8 cellular contexts compared by ENCODE assay signal in the genomic region with DNA sequence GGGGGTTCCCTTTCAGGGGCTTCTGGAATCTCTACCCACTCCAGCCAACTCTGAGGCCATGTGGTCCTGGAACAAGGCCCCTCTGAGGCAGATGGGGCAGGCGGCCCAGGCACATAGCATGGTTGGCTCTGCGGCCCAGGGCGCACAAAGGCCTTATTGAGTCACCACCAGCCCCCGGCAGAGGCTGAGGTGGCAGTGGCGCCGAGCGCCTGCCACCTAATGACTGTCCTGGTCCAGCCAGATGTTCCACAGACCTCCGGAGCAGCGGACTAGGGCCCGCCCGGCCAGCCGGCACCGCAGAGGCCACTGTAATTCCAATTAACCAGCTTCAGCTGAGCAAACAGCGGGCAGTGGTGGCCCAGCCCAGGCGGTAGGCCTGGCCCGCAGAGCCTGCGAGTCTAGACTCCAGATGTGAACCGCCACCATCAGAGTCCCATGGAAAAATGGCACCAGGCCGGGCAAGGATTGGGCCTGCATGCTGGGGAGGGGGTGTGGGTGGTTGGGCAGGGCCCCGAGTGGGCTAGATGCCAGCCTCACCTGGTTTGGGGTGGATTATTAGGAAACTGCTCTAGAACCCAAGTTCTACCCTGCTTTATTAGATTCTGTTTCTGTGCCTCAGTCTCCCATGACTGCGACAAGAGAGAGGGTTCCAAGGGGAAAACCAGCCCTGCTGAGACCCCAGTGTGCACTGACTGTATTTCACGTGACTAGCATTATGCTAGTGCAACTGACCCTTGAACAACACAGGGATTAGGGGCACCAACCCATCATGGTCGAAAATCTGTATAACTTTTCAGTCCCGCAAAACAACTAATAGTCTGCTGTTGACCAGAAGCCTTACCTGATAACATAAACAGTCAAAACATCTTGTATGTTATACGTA. TPM values are rescaled to one million over a fixed set of nuclear protein-coding genes. Genes with fewer than 3 reads are reported as not detected.
DNase-seq lines count a peak whose midpoint lies in the region; ATAC-seq, FAIRE-seq and TF ChIP-seq lines count a peak whose summit lies in the region.

No MANE protein-coding gene starts in this region.

- H3K4me2 ChIP-seq in endothelial cell of umbilical vein (ENCODE audit: insufficient read depth, low read length) = no peak overlapping the region

- H3K36me3 Mint-ChIP-seq in CD8-positive, alpha-beta T cell = peaks cover 26% of the 10 kb centered on the region
- H3K36me3 Mint-ChIP-seq in osteocyte (ENCODE audit: unreplicated experiment) = peaks cover 3% of the 10 kb centered on the region

- H3K9me1 ChIP-seq in endothelial cell of umbilical vein (replicated peaks; ENCODE audit: control insufficient read depth, extremely low read depth, insufficient read depth, low read length) = no peaks in the 10 kb centered on the region

- no peaks in the 10 kb centered on the region for H3K9me3 ChIP-seq in CD8-positive, alpha-beta T cell (ENCODE audit: low read length)
- no peaks in the 10 kb centered on the region for H3K9me3 ChIP-seq in endothelial cell of umbilical vein (replicated peaks; ENCODE audit: control insufficient read depth, insufficient read depth, low read length)

- no peaks in the 10 kb centered on the region for H3K27me3 ChIP-seq in CD8-positive, alpha-beta T cell (ENCODE audit: insufficient read depth, low read length)
- no peaks in the 10 kb centered on the region for H3K27me3 ChIP-seq in endothelial cell of umbilical vein (ENCODE audit: control insufficient read depth in 2 of 2, insufficient read depth in 2 of 2, low read length in 2 of 2)

- H3K27ac ChIP-seq in CD8-positive, alpha-beta T cell (ENCODE audit: low read depth, low read length) = no peak overlapping the region
- peak overlapping the region; percentile 9 for H3K27ac ChIP-seq in endothelial cell of umbilical vein (ENCODE audit: insufficient read depth, low read depth, low read length)

- BruUV-seq in endothelial cell of umbilical vein (replicated peaks; lab: Mats Ljungman, UMichigan) = no TSS peak

- POLR2A ChIA-PET in CD8-positive, alpha-beta T cell (lab: Charles Lee) = interaction anchor here (0.8 kb wide), 1 partner anchor 41 kb away, joined by 3 read pairs; no protein-coding TSS in a partner anchor
- POLR2A ChIA-PET in endothelial cell of umbilical vein (lab: Charles Lee) = interaction anchor here (0.8 kb wide), 1 partner anchor 42 kb away, joined by 3 read pairs; no protein-coding TSS in a partner anchor

- no peak overlapping the region for H3K9ac ChIP-seq in endothelial cell of umbilical vein (replicated peaks; ENCODE audit: extremely low read depth, insufficient read depth, low read length)

- no peaks in the 10 kb centered on the region for H4K20me1 ChIP-seq in endothelial cell of umbilical vein (replicated peaks; ENCODE audit: control insufficient read depth, extremely low read depth, insufficient read depth, low read length)

- no peak overlapping the region for H2AFZ ChIP-seq in endothelial cell of umbilical vein (ENCODE audit: low read depth, low read length)

- dilution Hi-C loops in endothelial cell of umbilical vein (cut with MboI; ENCODE audit: extremely low pct_ligation_motif_present, low sequenced_read_pairs) = no loop called here

- H3K27me3 Mint-ChIP-seq in CD8-positive, alpha-beta T cell (ENCODE audit: low read depth) = no peaks in the 10 kb centered on the region
- H3K27me3 Mint-ChIP-seq in osteocyte (ENCODE audit: unreplicated experiment) = no peaks in the 10 kb centered on the region

- TF ChIP-seq POLR2A in endothelial cell of umbilical vein (IDR thresholded peaks at IDR 0.05; ENCODE audit: low read depth, low read length) = no peak

- peaks cover 10% of the 10 kb centered on the region for H3K36me3 ChIP-seq in CD8-positive, alpha-beta T cell (ENCODE audit: insufficient read depth, low read length)
- H3K36me3 ChIP-seq in endothelial cell of umbilical vein (ENCODE audit: control insufficient read depth in 2 of 2, extremely low read depth in 1 of 2, insufficient read depth in 2 of 2, low read length in 2 of 2) = peaks cover 0 to 2% of the 10 kb centered on the region in 2 experiments

- peak overlapping the region; percentile 49 for H3K27ac Mint-ChIP-seq in CD8-positive, alpha-beta T cell
- peak overlapping the region; percentile 93 for H3K27ac Mint-ChIP-seq in osteocyte (ENCODE audit: unreplicated experiment)

- H3K79me2 ChIP-seq in endothelial cell of umbilical vein (ENCODE audit: control insufficient read depth, insufficient read depth, low read length) = no peaks in the 10 kb centered on the region

- CTCF ChIA-PET in CD8-positive, alpha-beta T cell (lab: Charles Lee) = interaction anchor here (1.4 to 16.4 kb wide), 4 partner anchors 14 to 153 kb away, joined by 5 to 427 read pairs (median 86); a partner anchor contains a TSS
- CTCF ChIA-PET in endothelial cell of umbilical vein (lab: Charles Lee) = interaction anchor here (1.1 to 30.9 kb wide), 5 partner anchors 8 to 37 kb away, joined by 4 to 1817 read pairs (median 40); a partner anchor contains a TSS

- peaks cover 25% of the 10 kb centered on the region for H3K4me1 Mint-ChIP-seq in CD8-positive, alpha-beta T cell (ENCODE audit: low read depth)
- peaks cover 44% of the 10 kb centered on the region for H3K4me1 Mint-ChIP-seq in osteocyte (ENCODE audit: unreplicated experiment)

- no peak for DNase-seq in CD8-positive, alpha-beta T cell
- DNase-seq in NCI-H774 (lab: John Stamatoyannopoulos, UW) (peak; percentile 59), endothelial cell of umbilical vein (ENCODE audit: low read depth, low spot score) (no peak), osteocyte (ENCODE audit: extremely low spot score, unreplicated experiment) (no peak), NCI-H187 (lab: John Stamatoyannopoulos, UW) (no peak), GOT3 (lab: John Stamatoyannopoulos, UW) (no peak), KG1 (lab: John Stamatoyannopoulos, UW) (no peak)

- FAIRE-seq in endothelial cell of umbilical vein (lab: Jason Lieb, UNC) = peak; percentile 37

- H3K9me3 Mint-ChIP-seq in CD8-positive, alpha-beta T cell = no peaks in the 10 kb centered on the region
- no peaks in the 10 kb centered on the region for H3K9me3 Mint-ChIP-seq in osteocyte (ENCODE audit: unreplicated experiment)

- peak overlapping the region; percentile 42 for H3K4me3 Mint-ChIP-seq in CD8-positive, alpha-beta T cell
- H3K4me3 Mint-ChIP-seq in osteocyte (ENCODE audit: unreplicated experiment) = no peak overlapping the region

- intact Hi-C loops in CD8-positive, alpha-beta T cell (cut with DNase I, micrococcal nuclease) = loop anchor here in 1 of 2 experiments (5.0 kb wide), 1 partner anchor 381 kb away; a partner anchor contains a TSS
- intact Hi-C loops in endothelial cell of umbilical vein (cut with micrococcal nuclease) = no loop called here

- no peak for ATAC-seq in CD8-positive, alpha-beta T cell
- ATAC-seq in esophagus mucosa = no peak

- no peak overlapping the region for H3K4me3 ChIP-seq in CD8-positive, alpha-beta T cell (ENCODE audit: low read depth, low read length)
- no peak overlapping the region for H3K4me3 ChIP-seq in endothelial cell of umbilical vein (replicated peaks in 1 of 3; ENCODE audit: insufficient read depth in 1 of 3, low read depth in 1 of 3, low read length in 3 of 3)

- peaks cover 12% of the 10 kb centered on the region for H3K4me1 ChIP-seq in CD8-positive, alpha-beta T cell (ENCODE audit: insufficient read depth, low read length)
- H3K4me1 ChIP-seq in endothelial cell of umbilical vein (ENCODE audit: control insufficient read depth, extremely low read depth, insufficient read depth, low read length) = peaks cover 45% of the 10 kb centered on the region

- TF ChIP-seq CTCF in CD8-positive, alpha-beta T cell (IDR thresholded peaks at IDR 0.05) = no peak
- TF ChIP-seq CTCF in endothelial cell of umbilical vein (IDR thresholded peaks at IDR 0.05; ENCODE audit: extremely low read depth in 1 of 2, insufficient read depth in 1 of 2, low read depth in 1 of 2, low read length in 2 of 2) = no peak
- no peak for TF ChIP-seq CTCF in osteocyte (IDR thresholded peaks at IDR 0.05)

TF ChIP-seq in endothelial cell of umbilical vein, 7 proteins besides CTCF, POLR2A, EP300 and RAD21 (continues in another document):
- TF ChIP-seq, protein P1, sequence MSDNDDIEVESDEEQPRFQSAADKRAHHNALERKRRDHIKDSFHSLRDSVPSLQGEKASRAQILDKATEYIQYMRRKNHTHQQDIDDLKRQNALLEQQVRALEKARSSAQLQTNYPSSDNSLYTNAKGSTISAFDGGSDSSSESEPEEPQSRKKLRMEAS (IDR thresholded peaks at IDR 0.05; ENCODE audit: insufficient read depth, insufficient read length) = no peak
- TF ChIP-seq JUN (IDR thresholded peaks at IDR 0.05; ENCODE audit: borderline replicate concordance, insufficient read depth, insufficient read length, low read depth) = no peak
- TF ChIP-seq POLR2AphosphoS5 (IDR thresholded peaks at IDR 0.05; ENCODE audit: insufficient read depth, low read depth, low read length) = no peak
- no peak for TF ChIP-seq EZH2 (IDR thresholded peaks at IDR 0.05; ENCODE audit: borderline replicate concordance, low read depth, low read length, severe bottlenecking)
- TF ChIP-seq GATA2 (IDR thresholded peaks at IDR 0.05; ENCODE audit: insufficient read depth, insufficient read length, low read depth, low read length) = no peak
- no peak for TF ChIP-seq FOS (IDR thresholded peaks at IDR 0.05; ENCODE audit: borderline replicate concordance, insufficient read depth, low read length)

RNA-seq across cellular contexts. Expression of a gene that starts 34.1 kb away (rescaled TPM):
- 10 to 100 TPM in 1 of 2 experiments, 1 to 10 TPM in 1; 8.1 to 11.0 TPM for total RNA-seq in CD8-positive, alpha-beta T cell
- total RNA-seq in endothelial cell of umbilical vein (64.4 and 78.9 TPM in 2 replicates), osteocyte (8.2 TPM in 2 replicates), esophagus mucosa (299 TPM)
- 152 and 182 TPM in 2 replicates for polyA plus RNA-seq in endothelial cell of umbilical vein
- polyA plus RNA-seq in endothelial cell of umbilical vein (2011; cell fraction: cytosol; rRNA removed) = 78.6 and 160 TPM in 2 replicates
- 317 and 470 TPM in 2 replicates for polyA plus RNA-seq in endothelial cell of umbilical vein (2011; cell fraction: nucleus; rRNA removed)
- 67.3 and 67.6 TPM in 2 replicates for polyA plus RNA-seq in endothelial cell of umbilical vein (2012)
- 41.5 and 55.2 TPM in 2 replicates for polyA minus RNA-seq in endothelial cell of umbilical vein
- polyA minus RNA-seq in endothelial cell of umbilical vein (2011; cell fraction: cytosol; rRNA and poly(A)+ RNA removed) = 500 TPM
- polyA minus RNA-seq in endothelial cell of umbilical vein (2011; cell fraction: nucleus; rRNA and poly(A)+ RNA removed) = 83.0 and 266 TPM in 2 replicates

RNA-seq across cellular contexts. Expression of a gene that starts 56.7 kb away (rescaled TPM):
- total RNA-seq in CD8-positive, alpha-beta T cell = 100 to 1,000 TPM; 106 to 107 TPM
- total RNA-seq in endothelial cell of umbilical vein (188 and 211 TPM in 2 replicates), osteocyte (173 and 203 TPM in 2 replicates), esophagus mucosa (232 TPM)
- 218 and 265 TPM in 2 replicates for polyA plus RNA-seq in endothelial cell of umbilical vein
- polyA plus RNA-seq in endothelial cell of umbilical vein (2011; cell fraction: cytosol; rRNA removed) = 168 and 180 TPM in 2 replicates
- polyA plus RNA-seq in endothelial cell of umbilical vein (2011; cell fraction: nucleus; rRNA removed) = 144 and 177 TPM in 2 replicates
- 174 and 184 TPM in 2 replicates for polyA plus RNA-seq in endothelial cell of umbilical vein (2012)
- 183 and 206 TPM in 2 replicates for polyA minus RNA-seq in endothelial cell of umbilical vein
- polyA minus RNA-seq in endothelial cell of umbilical vein (2011; cell fraction: cytosol; rRNA and poly(A)+ RNA removed) = 141 TPM
- polyA minus RNA-seq in endothelial cell of umbilical vein (2011; cell fraction: nucleus; rRNA and poly(A)+ RNA removed) = 126 and 153 TPM in 2 replicates
